Comparison of ENCODE assay signal across 9 cellular contexts in the genomic region with DNA sequence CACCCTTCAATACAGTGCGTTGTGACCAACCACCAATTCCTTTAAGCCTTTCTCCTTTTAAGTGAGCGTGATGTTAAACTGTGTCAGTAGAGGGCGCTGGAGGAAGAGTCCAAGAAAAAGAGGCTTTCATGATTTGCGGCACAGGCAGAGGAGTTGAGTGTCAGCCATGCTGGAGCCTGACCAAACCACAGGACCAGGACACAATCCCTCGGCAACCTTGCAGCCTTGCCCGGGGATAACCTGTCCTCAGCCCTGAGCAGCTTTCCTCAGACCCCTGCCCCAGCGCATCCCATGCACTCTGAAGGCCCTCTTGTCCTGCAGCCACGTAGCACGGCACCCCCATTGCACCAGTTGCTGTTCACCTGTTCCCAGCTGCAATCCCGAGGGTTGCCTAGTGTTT. TPM values are rescaled to one million over a fixed set of nuclear protein-coding genes. Genes with fewer than 3 reads are reported as not detected.
DNase-seq lines count a peak whose midpoint lies in the region; ATAC-seq and TF ChIP-seq lines count a peak whose summit lies in the region.
"Had no signal": no experiment of that assay in that cellular context is flagged by ENCODE, and none has a peak within 500 bp of the region (broad histone marks: within the 10 kb centered on the region; RNA-seq: fewer than 3 reads in every experiment).

No MANE protein-coding gene starts in this region.

- no peak for TF ChIP-seq RAD21 in SK-N-SH (IDR thresholded peaks at IDR 0.05; ENCODE audit: low read length)

- H2AFZ ChIP-seq in SK-N-SH (ENCODE audit: low read depth), result no peak overlapping the region

- no peaks in the 10 kb centered on the region for H3F3A ChIP-seq in SK-N-SH (replicated peaks; ENCODE audit: insufficient read depth)

- H3K4me1 ChIP-seq in SK-N-SH (ENCODE audit: control insufficient read depth in 1 of 2, insufficient read depth in 2 of 2, low read depth in 1 of 2, low read length in 1 of 2), result no peaks in the 10 kb centered on the region

- H3K27ac ChIP-seq in SK-N-SH (ENCODE audit: low read depth in 2 of 2, low read length in 1 of 2), result no peak overlapping the region

- POLR2A ChIA-PET in HEK293T (lab: Yijun Ruan, JAX) (no interaction called here), SK-N-SH (lab: Yijun Ruan, JAX) (no interaction called here)

- ATAC-seq in sciatic nerve, result no peak
- ATAC-seq in GM21723 (IDR thresholded peaks at IDR 0.05; ENCODE audit: unreplicated experiment), result no peak
- ATAC-seq: activated naive CD4-positive, alpha-beta T cell treated with anti-CD3 and anti-CD28 coated beads, Interleukin-2, amount 50 U/mL, for 72 hours had no signal

- WGBS in SK-N-SH (ENCODE audit: low lambda C conversion rate), result 6% methylated on average over 6 of the region's 10 CpGs

- intact Hi-C loops in sciatic nerve (cut with DNase I), result no loop called here

- no peaks in the 10 kb centered on the region for H3K36me3 ChIP-seq in SK-N-SH (replicated peaks in 1 of 2; ENCODE audit: control insufficient read depth in 1 of 2, insufficient read depth in 2 of 2, low read length in 1 of 2)

- H3K27me3 ChIP-seq in SK-N-SH (ENCODE audit: insufficient read depth), result no peaks in the 10 kb centered on the region

- H3K4me3 ChIP-seq in SK-N-SH (ENCODE audit: low read depth in 2 of 2, low read length in 1 of 2), result peak overlapping the region in 1 of 2 experiments; percentile 20; a peak in 1 of 4 replicates

- DNase-seq in DMS 273 (lab: John Stamatoyannopoulos, UW; ENCODE audit: unreplicated experiment) (peak; percentile 53), DMS 273 treated with DMSO at 0.1 percent for 48 hours (lab: John Stamatoyannopoulos, UW) (no peak), HEK293T (ENCODE audit: extremely low spot score) (peak; percentile 49), SK-N-SH (peak; percentile 6), midbrain (lab: John Stamatoyannopoulos, UW) (peak; percentile 56), sciatic nerve (ENCODE audit: low spot score) (no peak), NOMO-1 treated with dmso at 0.1 percent for 144 hours (lab: John Stamatoyannopoulos, UW; ENCODE audit: unreplicated experiment) (no peak)

- CTCF ChIA-PET in HEK293T (lab: Yijun Ruan, JAX), result interaction anchor here (2.1 kb wide), 1 partner anchor 31 kb away, joined by 5 read pairs; no protein-coding TSS in a partner anchor
- CTCF ChIA-PET in SK-N-SH (lab: Yijun Ruan, JAX), result interaction anchor here (0.9 kb wide), 1 partner anchor 26 kb away, joined by 3 read pairs; no protein-coding TSS in a partner anchor

- no peaks in the 10 kb centered on the region for H3K79me2 ChIP-seq in SK-N-SH (ENCODE audit: insufficient read depth)

- no peaks in the 10 kb centered on the region for H3K9me3 ChIP-seq in SK-N-SH

- H3K9me2 ChIP-seq in SK-N-SH, result no peaks in the 10 kb centered on the region

- no peak for TF ChIP-seq EP300 in SK-N-SH (IDR thresholded peaks at IDR 0.05; ENCODE audit: borderline replicate concordance in 1 of 2, low read depth in 1 of 2, low read length in 1 of 2)

- TF ChIP-seq CTCF in SK-N-SH (IDR thresholded peaks at IDR 0.05), result peak; percentile 46

- H4K20me1 ChIP-seq in SK-N-SH (ENCODE audit: insufficient read depth), result no peaks in the 10 kb centered on the region

- H3K9ac ChIP-seq in SK-N-SH, result no peak overlapping the region

- no peak overlapping the region for H3K4me2 ChIP-seq in SK-N-SH

TF ChIP-seq in HEK293T, 16 proteins besides CTCF, POLR2A, EP300 and RAD21:
- TF ChIP-seq ZNF384 (IDR thresholded peaks at IDR 0.05) (no peak), SP1 (IDR thresholded peaks at IDR 0.05) (no peak), CTBP1 (IDR thresholded peaks at IDR 0.05; ENCODE audit: borderline replicate concordance) (no peak), ELF4 (IDR thresholded peaks at IDR 0.05) (no peak), FOXK2 (IDR thresholded peaks at IDR 0.05) (no peak), HDGF (IDR thresholded peaks at IDR 0.05; ENCODE audit: borderline replicate concordance) (no peak), TARDBP (IDR thresholded peaks at IDR 0.05) (no peak), FOXM1 (IDR thresholded peaks at IDR 0.05; ENCODE audit: borderline replicate concordance) (no peak), L3MBTL2 (conservative IDR thresholded peaks at IDR 0.05) (no peak), FOXA1 (IDR thresholded peaks at IDR 0.05) (no peak), NFRKB (IDR thresholded peaks at IDR 0.05) (no peak), ARNT (IDR thresholded peaks at IDR 0.05) (no peak), SUZ12 (IDR thresholded peaks at IDR 0.05) (no peak), LEF1 (IDR thresholded peaks at IDR 0.05; ENCODE audit: borderline replicate concordance) (no peak), BHLHE40 (IDR thresholded peaks at IDR 0.05; ENCODE audit: borderline replicate concordance) (no peak)
- TF ChIP-seq, protein P1, sequence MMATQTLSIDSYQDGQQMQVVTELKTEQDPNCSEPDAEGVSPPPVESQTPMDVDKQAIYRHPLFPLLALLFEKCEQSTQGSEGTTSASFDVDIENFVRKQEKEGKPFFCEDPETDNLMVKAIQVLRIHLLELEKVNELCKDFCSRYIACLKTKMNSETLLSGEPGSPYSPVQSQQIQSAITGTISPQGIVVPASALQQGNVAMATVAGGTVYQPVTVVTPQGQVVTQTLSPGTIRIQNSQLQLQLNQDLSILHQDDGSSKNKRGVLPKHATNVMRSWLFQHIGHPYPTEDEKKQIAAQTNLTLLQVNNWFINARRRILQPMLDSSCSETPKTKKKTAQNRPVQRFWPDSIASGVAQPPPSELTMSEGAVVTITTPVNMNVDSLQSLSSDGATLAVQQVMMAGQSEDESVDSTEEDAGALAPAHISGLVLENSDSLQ (IDR thresholded peaks at IDR 0.05), result no peak
TF ChIP-seq in HEK293T: peak in this region for 0.

TF ChIP-seq in SK-N-SH, 30 proteins besides CTCF, POLR2A, EP300 and RAD21 (continues in another document):
- TF ChIP-seq, protein P2, sequence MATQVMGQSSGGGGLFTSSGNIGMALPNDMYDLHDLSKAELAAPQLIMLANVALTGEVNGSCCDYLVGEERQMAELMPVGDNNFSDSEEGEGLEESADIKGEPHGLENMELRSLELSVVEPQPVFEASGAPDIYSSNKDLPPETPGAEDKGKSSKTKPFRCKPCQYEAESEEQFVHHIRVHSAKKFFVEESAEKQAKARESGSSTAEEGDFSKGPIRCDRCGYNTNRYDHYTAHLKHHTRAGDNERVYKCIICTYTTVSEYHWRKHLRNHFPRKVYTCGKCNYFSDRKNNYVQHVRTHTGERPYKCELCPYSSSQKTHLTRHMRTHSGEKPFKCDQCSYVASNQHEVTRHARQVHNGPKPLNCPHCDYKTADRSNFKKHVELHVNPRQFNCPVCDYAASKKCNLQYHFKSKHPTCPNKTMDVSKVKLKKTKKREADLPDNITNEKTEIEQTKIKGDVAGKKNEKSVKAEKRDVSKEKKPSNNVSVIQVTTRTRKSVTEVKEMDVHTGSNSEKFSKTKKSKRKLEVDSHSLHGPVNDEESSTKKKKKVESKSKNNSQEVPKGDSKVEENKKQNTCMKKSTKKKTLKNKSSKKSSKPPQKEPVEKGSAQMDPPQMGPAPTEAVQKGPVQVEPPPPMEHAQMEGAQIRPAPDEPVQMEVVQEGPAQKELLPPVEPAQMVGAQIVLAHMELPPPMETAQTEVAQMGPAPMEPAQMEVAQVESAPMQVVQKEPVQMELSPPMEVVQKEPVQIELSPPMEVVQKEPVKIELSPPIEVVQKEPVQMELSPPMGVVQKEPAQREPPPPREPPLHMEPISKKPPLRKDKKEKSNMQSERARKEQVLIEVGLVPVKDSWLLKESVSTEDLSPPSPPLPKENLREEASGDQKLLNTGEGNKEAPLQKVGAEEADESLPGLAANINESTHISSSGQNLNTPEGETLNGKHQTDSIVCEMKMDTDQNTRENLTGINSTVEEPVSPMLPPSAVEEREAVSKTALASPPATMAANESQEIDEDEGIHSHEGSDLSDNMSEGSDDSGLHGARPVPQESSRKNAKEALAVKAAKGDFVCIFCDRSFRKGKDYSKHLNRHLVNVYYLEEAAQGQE (IDR thresholded peaks at IDR 0.05; ENCODE audit: low read depth, low read length), result no peak
- no peak for TF ChIP-seq NRF1 (IDR thresholded peaks at IDR 0.05; ENCODE audit: low read depth, low read length)
- no peak for TF ChIP-seq CHD2 (IDR thresholded peaks at IDR 0.05; ENCODE audit: low read length, partially characterized antibody)
- TF ChIP-seq EZH2phosphoT487 (IDR thresholded peaks at IDR 0.05; ENCODE audit: borderline replicate concordance, low read depth), result no peak
- TF ChIP-seq SMC3 (IDR thresholded peaks at IDR 0.05; ENCODE audit: low read depth, low read length), result no peak
- TF ChIP-seq SIN3A (IDR thresholded peaks at IDR 0.05; ENCODE audit: borderline replicate concordance, low read depth, low read length), result no peak
- TF ChIP-seq, protein P3, sequence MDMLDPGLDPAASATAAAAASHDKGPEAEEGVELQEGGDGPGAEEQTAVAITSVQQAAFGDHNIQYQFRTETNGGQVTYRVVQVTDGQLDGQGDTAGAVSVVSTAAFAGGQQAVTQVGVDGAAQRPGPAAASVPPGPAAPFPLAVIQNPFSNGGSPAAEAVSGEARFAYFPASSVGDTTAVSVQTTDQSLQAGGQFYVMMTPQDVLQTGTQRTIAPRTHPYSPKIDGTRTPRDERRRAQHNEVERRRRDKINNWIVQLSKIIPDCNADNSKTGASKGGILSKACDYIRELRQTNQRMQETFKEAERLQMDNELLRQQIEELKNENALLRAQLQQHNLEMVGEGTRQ (IDR thresholded peaks at IDR 0.05; ENCODE audit: borderline replicate concordance, low read depth, low read length), result no peak
- no peak for TF ChIP-seq POLR2AphosphoS5 (IDR thresholded peaks at IDR 0.05; ENCODE audit: low read depth, low read length)
- no peak for TF ChIP-seq FOXJ3 (CRISPR knock-in tag; IDR thresholded peaks at IDR 0.05)
- no peak for TF ChIP-seq ELF1 (IDR thresholded peaks at IDR 0.05)
- TF ChIP-seq TCF12 (IDR thresholded peaks at IDR 0.05), result no peak
- TF ChIP-seq, protein P4, sequence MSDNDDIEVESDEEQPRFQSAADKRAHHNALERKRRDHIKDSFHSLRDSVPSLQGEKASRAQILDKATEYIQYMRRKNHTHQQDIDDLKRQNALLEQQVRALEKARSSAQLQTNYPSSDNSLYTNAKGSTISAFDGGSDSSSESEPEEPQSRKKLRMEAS (IDR thresholded peaks at IDR 0.05; ENCODE audit: low read depth), result no peak
- TF ChIP-seq FOSL2 (IDR thresholded peaks at IDR 0.05; ENCODE audit: borderline replicate concordance, low read depth), result no peak
- TF ChIP-seq RFX5 (IDR thresholded peaks at IDR 0.05; ENCODE audit: low read length), result no peak
- no peak for TF ChIP-seq MEF2A (IDR thresholded peaks at IDR 0.05; ENCODE audit: borderline replicate concordance, low read depth)
- TF ChIP-seq TAF1 (IDR thresholded peaks at IDR 0.05; ENCODE audit: borderline replicate concordance, low read depth, low read length), result no peak

RNA-seq across cellular contexts. Expression of a gene that starts 53.5 kb away (rescaled TPM):
- polyA plus RNA-seq in SK-N-SH (2012; rRNA removed), result not detected in 2 replicates
- polyA plus RNA-seq in SK-N-SH (2012; cell fraction: cytosol; rRNA removed), result not detected in 2 replicates
- polyA plus RNA-seq in SK-N-SH (2012; cell fraction: nucleus; rRNA removed), result not detected in 2 replicates
- not detected for total RNA-seq in sciatic nerve
- total RNA-seq: activated naive CD4-positive, alpha-beta T cell treated with anti-CD3 and anti-CD28 coated beads, Interleukin-2, amount 50 U/mL, for 72 hours had no signal

Comparison
In these comparisons a context has a peak if more than half of its experiments do, and no peak if none do; other contexts are left out.
1. DNase-seq: peak in DMS 273 (single experiment), HEK293T (single experiment), SK-N-SH (single experiment) and midbrain (single experiment); none in DMS 273 treated with DMSO at 0.1 percent for 48 hours (single experiment), sciatic nerve (single experiment) and NOMO-1 treated with dmso at 0.1 percent for 144 hours (single experiment).